In genomic region chr15:55992769-55993110, GRCh38 we compare ENCODE assay signal across 8 cellular contexts. TPM values are rescaled to one million over a fixed set of nuclear protein-coding genes. Genes with fewer than 3 reads are reported as not detected.
DNase-seq lines count a peak whose midpoint lies in the region; ATAC-seq and TF ChIP-seq lines count a peak whose summit lies in the region.

No MANE protein-coding gene starts in this region.

- H3K36me3 Mint-ChIP-seq in chondrocyte (ENCODE audit: low read depth) = no peaks in the 10 kb centered on the region

- H3K27me3 ChIP-seq in HUES64 (ENCODE audit: insufficient read depth, low read length) (peaks cover 41% of the 10 kb centered on the region), mucosa of stomach (ENCODE audit: control insufficient read depth, insufficient read depth, low read length) (no peaks in the 10 kb centered on the region)

- no peak for DNase-seq in chondrocyte (ENCODE audit: low spot score)
- no peak for DNase-seq in mucosa of gallbladder (ENCODE audit: low spot score)
- no peak for DNase-seq in retina
- no peak for DNase-seq in stimulated activated CD4-positive, alpha-beta T cell treated with anti-CD3 and anti-CD28 coated beads, Interleukin-4, amount 100 ng/mL, for 4 hours

- peak overlapping the region; percentile 92 for H3K27ac Mint-ChIP-seq in chondrocyte (ENCODE audit: unreplicated experiment)

- H3K4me1 ChIP-seq in HUES64 (ENCODE audit: insufficient read depth, low read length) (peaks cover 12% of the 10 kb centered on the region; the same call in 1 of the 2 replicates), mucosa of stomach (ENCODE audit: control insufficient read depth, insufficient read depth, low read length) (no peaks in the 10 kb centered on the region)

- ATAC-seq in GM18870 (IDR thresholded peaks at IDR 0.05; ENCODE audit: unreplicated experiment) = no peak

- H3K9ac ChIP-seq in HUES64 (ENCODE audit: low read depth, low read length) = peak overlapping the region; percentile 60
- H3K9ac ChIP-seq in mucosa of stomach (ENCODE audit: low read length) = peak overlapping the region; percentile 69

- H3K27ac ChIP-seq in 22Rv1 (peak overlapping the region; percentile 62; the same call in 1 of the 2 replicates), HUES64 (ENCODE audit: low read depth, low read length) (no peak overlapping the region; the same call in 1 of the 2 replicates)

- no peaks in the 10 kb centered on the region for H3K27me3 Mint-ChIP-seq in chondrocyte (ENCODE audit: low read depth)

- H3K36me3 ChIP-seq in HUES64 (ENCODE audit: insufficient read depth, low read length) (no peaks in the 10 kb centered on the region), mucosa of stomach (ENCODE audit: control insufficient read depth, insufficient read depth, low read length) (no peaks in the 10 kb centered on the region)

- H3K9me3 Mint-ChIP-seq in chondrocyte (ENCODE audit: low read depth) = no peaks in the 10 kb centered on the region

- peak overlapping the region; percentile 71 for H3K4me3 ChIP-seq in HUES64 (ENCODE audit: low read length)
- peak overlapping the region; percentile 33 for H3K4me3 ChIP-seq in mucosa of stomach (ENCODE audit: low read length)

- H3K4me3 Mint-ChIP-seq in chondrocyte (ENCODE audit: unreplicated experiment) = peak overlapping the region; percentile 90

- H3K9me3 ChIP-seq in HUES64 (ENCODE audit: insufficient read depth, low read depth, low read length) (no peaks in the 10 kb centered on the region), mucosa of stomach (ENCODE audit: control insufficient read depth, low read length) (no peaks in the 10 kb centered on the region)

- TF ChIP-seq CTCF in 22Rv1 (IDR thresholded peaks at IDR 0.05) (no peak), chondrocyte (IDR thresholded peaks at IDR 0.05) (no peak)

- WGBS in HUES64 = 2% methylated on average over 6 of the region's 9 CpGs

- H3K4me1 Mint-ChIP-seq in chondrocyte (ENCODE audit: low read depth) = peaks cover 41% of the 10 kb centered on the region

RNA-seq across cellular contexts. Expression of gene NEDD4, which starts 0.7 kb away (rescaled TPM):
- polyA plus RNA-seq in HUES64 (2013, experiment 1 of 2) = 4.0 TPM
- 4.4 TPM for polyA plus RNA-seq in HUES64 (2013, experiment 2 of 2)
- total RNA-seq in chondrocyte (25.8 to 28.4 TPM (median 27.4 TPM) in 3 replicates), mucosa of gallbladder (14.4 TPM)
